Comparison of ENCODE assay signal across 12 cellular contexts in the genomic region with DNA sequence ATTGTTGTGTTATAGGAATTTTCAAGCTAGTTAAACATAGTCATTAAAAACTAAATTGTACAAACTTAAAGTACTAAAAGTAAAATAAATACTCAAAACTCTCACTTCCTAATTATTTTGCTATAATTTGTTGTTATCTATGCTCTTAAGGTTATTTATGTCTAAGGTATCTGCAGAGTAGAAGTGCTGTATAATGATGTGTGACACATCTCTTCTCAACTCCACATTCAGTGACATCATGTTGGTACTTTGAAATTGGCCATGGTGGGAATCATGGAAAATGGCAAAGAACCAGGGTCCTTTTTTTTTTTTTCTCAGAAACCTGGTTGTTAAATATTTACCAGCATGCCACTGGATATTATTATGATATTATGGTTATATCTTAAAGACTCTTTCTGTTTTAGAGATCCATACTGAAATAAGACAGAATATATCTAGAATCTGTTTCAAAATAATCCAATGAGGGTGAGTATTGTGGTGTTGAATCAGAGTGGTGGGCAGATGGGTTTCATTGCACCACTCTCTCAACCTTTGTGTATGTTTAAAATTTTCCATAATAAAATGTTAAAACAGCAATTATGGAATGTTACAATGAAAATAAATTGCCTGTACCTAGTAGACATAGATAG.
DNase-seq lines count a peak whose midpoint lies in the region; ATAC-seq and TF ChIP-seq lines count a peak whose summit lies in the region.
"Had no signal": no experiment of that assay in that cellular context is flagged by ENCODE, and none has a peak within 500 bp of the region (broad histone marks: within the 10 kb centered on the region; RNA-seq: fewer than 3 reads in every experiment).

No MANE protein-coding gene starts in this region.

- ATAC-seq in HG03342 (IDR thresholded peaks at IDR 0.05; ENCODE audit: unreplicated experiment) (no peak), HG03108 (IDR thresholded peaks at IDR 0.05; ENCODE audit: unreplicated experiment) (no peak)
- ATAC-seq: HCT116 had no signal

- peak overlapping the region; percentile 17 for H3K9ac ChIP-seq in adipocyte (ENCODE audit: low read length)
- no peak overlapping the region for H3K9ac ChIP-seq in MM.1S (ENCODE audit: low read length)

- no peak overlapping the region for H2AFZ ChIP-seq in MM.1S (ENCODE audit: low read length)

- H3K36me3 ChIP-seq in adipocyte (ENCODE audit: control insufficient read depth, insufficient read depth, low read length, severe bottlenecking) (no peaks in the 10 kb centered on the region), MM.1S (replicated peaks; ENCODE audit: insufficient read depth, low read length) (no peaks in the 10 kb centered on the region)
- H3K36me3 ChIP-seq: BE2C, brain microvascular endothelial cell, suprapubic skin had no signal

- peak overlapping the region; percentile 22 for H3K27ac ChIP-seq in layer of hippocampus (ENCODE audit: low read depth, low read length)
- H3K27ac ChIP-seq in MM.1S (ENCODE audit: low read length), result no peak overlapping the region

- H3K79me2 ChIP-seq in MM.1S (ENCODE audit: low read length), result no peaks in the 10 kb centered on the region

- no peaks in the 10 kb centered on the region for H3F3A ChIP-seq in MM.1S (ENCODE audit: insufficient read depth, low read length)

- H3K4me1 ChIP-seq in adipocyte (ENCODE audit: control insufficient read depth, insufficient read depth, low read length) (peaks cover 48% of the 10 kb centered on the region), MM.1S (ENCODE audit: low read length) (peaks cover 12% of the 10 kb centered on the region; the same call in 1 of the 2 replicates)
- H3K4me1 ChIP-seq: BE2C had no signal

- no peaks in the 10 kb centered on the region for H4K20me1 ChIP-seq in MM.1S (ENCODE audit: insufficient read depth, low read length)

- no peaks in the 10 kb centered on the region for H3K9me2 ChIP-seq in MM.1S (replicated peaks; ENCODE audit: insufficient read depth, low read length)

- no peak overlapping the region for H3K4me2 ChIP-seq in MM.1S (ENCODE audit: low read depth, low read length)

- H3K4me3 ChIP-seq in adipocyte (ENCODE audit: low read length), result peak overlapping the region; percentile 62
- no peak overlapping the region for H3K4me3 ChIP-seq in MM.1S (ENCODE audit: low read length)
- H3K4me3 ChIP-seq: suprapubic skin had no signal

- TF ChIP-seq CTCF in MM.1S (IDR thresholded peaks at IDR 0.05; ENCODE audit: low read length), result no peak

- DNase-seq in stimulated activated CD4-positive, alpha-beta T cell treated with anti-CD3 and anti-CD28 coated beads, Interleukin-4, amount 100 ng/mL, for 24 hours, result peak; percentile 19
- DNase-seq in stimulated activated CD4-positive, alpha-beta T cell treated with anti-CD3 and anti-CD28 coated beads, Interleukin-4, amount 100 ng/mL, for 4 hours, result no peak
- DNase-seq in adipocyte (ENCODE audit: low read depth) (peak; percentile 35), MM.1S (no peak)
- DNase-seq: activated effector memory CD4-positive, alpha-beta T cell treated with Interleukin-2 at 50 U/mL for 16 hours had no signal

- H3K27me3 ChIP-seq in adipocyte (replicated peaks; ENCODE audit: control insufficient read depth, insufficient read depth, low read length) (no peaks in the 10 kb centered on the region), layer of hippocampus (ENCODE audit: control insufficient read depth, insufficient read depth, low read length) (no peaks in the 10 kb centered on the region), MM.1S (replicated peaks; ENCODE audit: insufficient read depth, low read length) (no peaks in the 10 kb centered on the region)
- H3K27me3 ChIP-seq: BE2C, brain microvascular endothelial cell, suprapubic skin had no signal

- H3K9me3 ChIP-seq in adipocyte (ENCODE audit: control insufficient read depth, low read length), result no peaks in the 10 kb centered on the region
- no peaks in the 10 kb centered on the region for H3K9me3 ChIP-seq in MM.1S (replicated peaks; ENCODE audit: insufficient read depth, low read length)
- H3K9me3 ChIP-seq: BE2C, suprapubic skin had no signal

Comparison
In these comparisons a context has a peak if more than half of its experiments do, and no peak if none do; other contexts are left out.
1. DNase-seq: peak in stimulated activated CD4-positive, alpha-beta T cell treated with anti-CD3 and anti-CD28 coated beads, Interleukin-4, amount 100 ng/mL, for 24 hours (single experiment) and adipocyte (single experiment); none in stimulated activated CD4-positive, alpha-beta T cell treated with anti-CD3 and anti-CD28 coated beads, Interleukin-4, amount 100 ng/mL, for 4 hours (0 of 2) and MM.1S (single experiment).